ENCODE assay signal across 1 cellular context in the genomic region with DNA sequence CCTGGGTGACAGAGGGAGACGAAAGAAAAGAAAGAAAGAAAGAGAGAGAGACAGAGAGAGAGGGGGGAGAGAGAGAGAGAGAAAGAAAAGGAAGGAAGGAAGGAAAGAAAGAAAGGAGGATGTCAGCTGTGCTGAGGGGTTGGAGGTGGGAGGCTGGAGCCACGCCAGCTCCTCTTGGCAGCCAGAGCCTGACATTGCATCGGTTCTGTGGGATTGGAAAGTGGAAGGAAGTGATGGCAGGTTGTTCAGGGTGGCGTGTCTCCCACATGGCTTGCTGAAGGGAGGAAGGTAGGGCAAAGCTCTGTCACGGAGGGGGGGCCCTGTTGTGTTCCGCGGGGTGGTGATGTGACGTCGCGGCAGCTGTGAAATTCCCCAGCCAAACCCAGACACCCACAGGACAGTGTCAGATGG.
A peak's percentile ranks its signal among the peaks of the same experiment; 100 is the strongest.
TF ChIP-seq lines count a peak whose summit lies in the region.

No MANE protein-coding gene starts in this region.

TF ChIP-seq in K562, 482 proteins besides CTCF, POLR2A, EP300 and RAD21 (continued from another document):
- TF ChIP-seq, protein P1, sequence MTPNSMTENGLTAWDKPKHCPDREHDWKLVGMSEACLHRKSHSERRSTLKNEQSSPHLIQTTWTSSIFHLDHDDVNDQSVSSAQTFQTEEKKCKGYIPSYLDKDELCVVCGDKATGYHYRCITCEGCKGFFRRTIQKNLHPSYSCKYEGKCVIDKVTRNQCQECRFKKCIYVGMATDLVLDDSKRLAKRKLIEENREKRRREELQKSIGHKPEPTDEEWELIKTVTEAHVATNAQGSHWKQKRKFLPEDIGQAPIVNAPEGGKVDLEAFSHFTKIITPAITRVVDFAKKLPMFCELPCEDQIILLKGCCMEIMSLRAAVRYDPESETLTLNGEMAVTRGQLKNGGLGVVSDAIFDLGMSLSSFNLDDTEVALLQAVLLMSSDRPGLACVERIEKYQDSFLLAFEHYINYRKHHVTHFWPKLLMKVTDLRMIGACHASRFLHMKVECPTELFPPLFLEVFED (CRISPR knock-in tag; conservative IDR thresholded peaks at IDR 0.05): 0 out of 2 replicates have a peak, but pooled peaks have one; percentile 59
- no peak for TF ChIP-seq ZNF695 (CRISPR knock-in tag; IDR thresholded peaks at IDR 0.05)
- TF ChIP-seq, protein P2, sequence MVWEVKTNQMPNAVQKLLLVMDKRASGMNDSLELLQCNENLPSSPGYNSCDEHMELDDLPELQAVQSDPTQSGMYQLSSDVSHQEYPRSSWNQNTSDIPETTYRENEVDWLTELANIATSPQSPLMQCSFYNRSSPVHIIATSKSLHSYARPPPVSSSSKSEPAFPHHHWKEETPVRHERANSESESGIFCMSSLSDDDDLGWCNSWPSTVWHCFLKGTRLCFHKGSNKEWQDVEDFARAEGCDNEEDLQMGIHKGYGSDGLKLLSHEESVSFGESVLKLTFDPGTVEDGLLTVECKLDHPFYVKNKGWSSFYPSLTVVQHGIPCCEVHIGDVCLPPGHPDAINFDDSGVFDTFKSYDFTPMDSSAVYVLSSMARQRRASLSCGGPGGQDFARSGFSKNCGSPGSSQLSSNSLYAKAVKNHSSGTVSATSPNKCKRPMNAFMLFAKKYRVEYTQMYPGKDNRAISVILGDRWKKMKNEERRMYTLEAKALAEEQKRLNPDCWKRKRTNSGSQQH (CRISPR knock-in tag; IDR thresholded peaks at IDR 0.05): 0 out of 2 replicates have a peak, but pooled peaks have one; percentile 66
- TF ChIP-seq, protein P3, sequence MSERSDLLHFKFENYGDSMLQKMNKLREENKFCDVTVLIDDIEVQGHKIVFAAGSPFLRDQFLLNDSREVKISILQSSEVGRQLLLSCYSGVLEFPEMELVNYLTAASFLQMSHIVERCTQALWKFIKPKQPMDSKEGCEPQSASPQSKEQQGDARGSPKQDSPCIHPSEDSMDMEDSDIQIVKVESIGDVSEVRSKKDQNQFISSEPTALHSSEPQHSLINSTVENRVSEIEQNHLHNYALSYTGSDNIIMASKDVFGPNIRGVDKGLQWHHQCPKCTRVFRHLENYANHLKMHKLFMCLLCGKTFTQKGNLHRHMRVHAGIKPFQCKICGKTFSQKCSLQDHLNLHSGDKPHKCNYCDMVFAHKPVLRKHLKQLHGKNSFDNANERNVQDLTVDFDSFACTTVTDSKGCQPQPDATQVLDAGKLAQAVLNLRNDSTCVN (CRISPR knock-in tag; IDR thresholded peaks at IDR 0.05): 0 out of 2 replicates have a peak, but pooled peaks have one; percentile 30
